Comparison of ENCODE assay signal across 1 cellular context in the genomic region with DNA sequence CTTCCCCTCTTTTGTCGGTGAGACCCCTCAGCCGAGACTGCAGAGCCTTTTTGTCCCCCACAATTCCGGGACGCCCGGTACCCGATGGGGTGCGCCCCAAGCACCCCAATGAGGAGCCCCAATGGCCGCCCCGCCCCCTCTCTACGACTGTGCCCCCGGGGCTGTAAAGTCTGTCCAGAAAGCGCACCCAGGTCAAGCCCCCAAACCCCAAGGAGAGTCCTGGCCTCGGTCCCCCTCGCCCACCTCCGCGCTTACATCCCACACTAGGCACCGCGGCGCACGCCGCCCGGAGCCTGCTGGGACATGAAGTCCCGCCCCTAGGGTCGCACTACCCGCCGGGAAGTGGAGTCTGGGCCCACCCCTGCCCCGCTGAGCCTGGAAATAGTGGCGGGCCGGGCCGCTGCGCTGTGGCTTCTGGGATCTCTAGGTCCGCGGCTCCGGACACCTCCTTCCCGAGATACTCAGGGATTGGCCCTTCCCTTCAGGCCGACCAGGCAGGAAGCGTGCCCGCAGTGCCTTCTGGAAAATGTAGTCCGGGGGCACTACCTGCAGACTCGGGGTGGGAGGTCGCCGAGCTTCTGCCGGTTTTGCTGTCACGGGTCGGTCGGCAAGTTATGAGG.
TF ChIP-seq lines count a peak whose summit lies in the region.

A gene (minus strand): TSS at position 281 of the 620 bp plus-strand sequence. CDS start 442 bp downstream, outside the sequence.

TF ChIP-seq in HepG2, 621 proteins besides CTCF, POLR2A, EP300 and RAD21 (continued from another document and continues in another):
- TF ChIP-seq, protein P1, sequence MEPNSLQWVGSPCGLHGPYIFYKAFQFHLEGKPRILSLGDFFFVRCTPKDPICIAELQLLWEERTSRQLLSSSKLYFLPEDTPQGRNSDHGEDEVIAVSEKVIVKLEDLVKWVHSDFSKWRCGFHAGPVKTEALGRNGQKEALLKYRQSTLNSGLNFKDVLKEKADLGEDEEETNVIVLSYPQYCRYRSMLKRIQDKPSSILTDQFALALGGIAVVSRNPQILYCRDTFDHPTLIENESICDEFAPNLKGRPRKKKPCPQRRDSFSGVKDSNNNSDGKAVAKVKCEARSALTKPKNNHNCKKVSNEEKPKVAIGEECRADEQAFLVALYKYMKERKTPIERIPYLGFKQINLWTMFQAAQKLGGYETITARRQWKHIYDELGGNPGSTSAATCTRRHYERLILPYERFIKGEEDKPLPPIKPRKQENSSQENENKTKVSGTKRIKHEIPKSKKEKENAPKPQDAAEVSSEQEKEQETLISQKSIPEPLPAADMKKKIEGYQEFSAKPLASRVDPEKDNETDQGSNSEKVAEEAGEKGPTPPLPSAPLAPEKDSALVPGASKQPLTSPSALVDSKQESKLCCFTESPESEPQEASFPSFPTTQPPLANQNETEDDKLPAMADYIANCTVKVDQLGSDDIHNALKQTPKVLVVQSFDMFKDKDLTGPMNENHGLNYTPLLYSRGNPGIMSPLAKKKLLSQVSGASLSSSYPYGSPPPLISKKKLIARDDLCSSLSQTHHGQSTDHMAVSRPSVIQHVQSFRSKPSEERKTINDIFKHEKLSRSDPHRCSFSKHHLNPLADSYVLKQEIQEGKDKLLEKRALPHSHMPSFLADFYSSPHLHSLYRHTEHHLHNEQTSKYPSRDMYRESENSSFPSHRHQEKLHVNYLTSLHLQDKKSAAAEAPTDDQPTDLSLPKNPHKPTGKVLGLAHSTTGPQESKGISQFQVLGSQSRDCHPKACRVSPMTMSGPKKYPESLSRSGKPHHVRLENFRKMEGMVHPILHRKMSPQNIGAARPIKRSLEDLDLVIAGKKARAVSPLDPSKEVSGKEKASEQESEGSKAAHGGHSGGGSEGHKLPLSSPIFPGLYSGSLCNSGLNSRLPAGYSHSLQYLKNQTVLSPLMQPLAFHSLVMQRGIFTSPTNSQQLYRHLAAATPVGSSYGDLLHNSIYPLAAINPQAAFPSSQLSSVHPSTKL (CRISPR knock-in tag; IDR thresholded peaks at IDR 0.05): 0 out of 2 replicates have a peak, but pooled peaks have one; percentile 11
- TF ChIP-seq ARNTL (CRISPR knock-in tag; IDR thresholded peaks at IDR 0.05): no peak; the same call in 1 of the 2 replicates
- TF ChIP-seq, protein P2, sequence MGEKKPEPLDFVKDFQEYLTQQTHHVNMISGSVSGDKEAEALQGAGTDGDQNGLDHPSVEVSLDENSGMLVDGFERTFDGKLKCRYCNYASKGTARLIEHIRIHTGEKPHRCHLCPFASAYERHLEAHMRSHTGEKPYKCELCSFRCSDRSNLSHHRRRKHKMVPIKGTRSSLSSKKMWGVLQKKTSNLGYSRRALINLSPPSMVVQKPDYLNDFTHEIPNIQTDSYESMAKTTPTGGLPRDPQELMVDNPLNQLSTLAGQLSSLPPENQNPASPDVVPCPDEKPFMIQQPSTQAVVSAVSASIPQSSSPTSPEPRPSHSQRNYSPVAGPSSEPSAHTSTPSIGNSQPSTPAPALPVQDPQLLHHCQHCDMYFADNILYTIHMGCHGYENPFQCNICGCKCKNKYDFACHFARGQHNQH (CRISPR knock-in tag; IDR thresholded peaks at IDR 0.05): peak; percentile 73
- 0 out of 2 replicates have a peak, but pooled peaks have one; percentile 58 for TF ChIP-seq KMT2B (CRISPR knock-in tag; IDR thresholded peaks at IDR 0.05)
- TF ChIP-seq, protein P3, sequence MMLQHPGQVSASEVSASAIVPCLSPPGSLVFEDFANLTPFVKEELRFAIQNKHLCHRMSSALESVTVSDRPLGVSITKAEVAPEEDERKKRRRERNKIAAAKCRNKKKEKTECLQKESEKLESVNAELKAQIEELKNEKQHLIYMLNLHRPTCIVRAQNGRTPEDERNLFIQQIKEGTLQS (CRISPR knock-in tag; IDR thresholded peaks at IDR 0.05): no peak; the same call in 1 of the 2 replicates
- no peak for TF ChIP-seq POGZ (CRISPR knock-in tag; IDR thresholded peaks at IDR 0.05)
- no peak for TF ChIP-seq ZSCAN25 (CRISPR knock-in tag; IDR thresholded peaks at IDR 0.05)
- TF ChIP-seq U2AF1 (optimal IDR thresholded peaks at IDR 0.05; ENCODE audit: low read depth, low read length): no peak
- TF ChIP-seq SCMH1 (CRISPR knock-in tag; IDR thresholded peaks at IDR 0.05; ENCODE audit: borderline replicate concordance): no peak
- TF ChIP-seq ZNF205 (CRISPR knock-in tag; IDR thresholded peaks at IDR 0.05): no peak
- TF ChIP-seq, protein P4, sequence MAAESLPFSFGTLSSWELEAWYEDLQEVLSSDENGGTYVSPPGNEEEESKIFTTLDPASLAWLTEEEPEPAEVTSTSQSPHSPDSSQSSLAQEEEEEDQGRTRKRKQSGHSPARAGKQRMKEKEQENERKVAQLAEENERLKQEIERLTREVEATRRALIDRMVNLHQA (CRISPR knock-in tag; IDR thresholded peaks at IDR 0.05): no peak
- no peak for TF ChIP-seq NFE2 (CRISPR knock-in tag; IDR thresholded peaks at IDR 0.05)
- TF ChIP-seq ZFP36L2 (CRISPR knock-in tag; IDR thresholded peaks at IDR 0.05): no peak
- no peak for TF ChIP-seq ONECUT2 (CRISPR knock-in tag; IDR thresholded peaks at IDR 0.05)
- no peak for TF ChIP-seq NCOA1 (CRISPR knock-in tag; IDR thresholded peaks at IDR 0.05)
- TF ChIP-seq, protein P5, sequence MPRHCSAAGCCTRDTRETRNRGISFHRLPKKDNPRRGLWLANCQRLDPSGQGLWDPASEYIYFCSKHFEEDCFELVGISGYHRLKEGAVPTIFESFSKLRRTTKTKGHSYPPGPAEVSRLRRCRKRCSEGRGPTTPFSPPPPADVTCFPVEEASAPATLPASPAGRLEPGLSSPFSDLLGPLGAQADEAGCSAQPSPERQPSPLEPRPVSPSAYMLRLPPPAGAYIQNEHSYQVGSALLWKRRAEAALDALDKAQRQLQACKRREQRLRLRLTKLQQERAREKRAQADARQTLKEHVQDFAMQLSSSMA (CRISPR knock-in tag; IDR thresholded peaks at IDR 0.05): 0 out of 2 replicates have a peak, but pooled peaks have one; percentile 55
- TF ChIP-seq RORA (CRISPR knock-in tag; IDR thresholded peaks at IDR 0.05): no peak
- TF ChIP-seq MATR3 (CRISPR knock-in tag; IDR thresholded peaks at IDR 0.05): no peak
- TF ChIP-seq SP5 (CRISPR knock-in tag; IDR thresholded peaks at IDR 0.05; ENCODE audit: borderline replicate concordance, low read depth): peak; percentile 78
- no peak for TF ChIP-seq ZNF136 (CRISPR knock-in tag; IDR thresholded peaks at IDR 0.05; ENCODE audit: low read depth)
- peak; percentile 76 for TF ChIP-seq MXD4 (CRISPR knock-in tag; IDR thresholded peaks at IDR 0.05)
- TF ChIP-seq FOXM1 (CRISPR knock-in tag; IDR thresholded peaks at IDR 0.05): no peak
- TF ChIP-seq ZNF737 (CRISPR knock-in tag; IDR thresholded peaks at IDR 0.05; ENCODE audit: borderline replicate concordance): no peak
- TF ChIP-seq, protein P6, sequence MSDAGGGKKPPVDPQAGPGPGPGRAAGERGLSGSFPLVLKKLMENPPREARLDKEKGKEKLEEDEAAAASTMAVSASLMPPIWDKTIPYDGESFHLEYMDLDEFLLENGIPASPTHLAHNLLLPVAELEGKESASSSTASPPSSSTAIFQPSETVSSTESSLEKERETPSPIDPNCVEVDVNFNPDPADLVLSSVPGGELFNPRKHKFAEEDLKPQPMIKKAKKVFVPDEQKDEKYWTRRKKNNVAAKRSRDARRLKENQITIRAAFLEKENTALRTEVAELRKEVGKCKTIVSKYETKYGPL (CRISPR knock-in tag; IDR thresholded peaks at IDR 0.05): no peak
- no peak for TF ChIP-seq PRPF4 (IDR thresholded peaks at IDR 0.05; ENCODE audit: low read depth, low read length, poor library complexity, severe bottlenecking)
- TF ChIP-seq NFATC3 (CRISPR knock-in tag; IDR thresholded peaks at IDR 0.05): no peak
- no peak for TF ChIP-seq MZF1 (CRISPR knock-in tag; IDR thresholded peaks at IDR 0.05; ENCODE audit: borderline replicate concordance)
- no peak for TF ChIP-seq ZNF33A (CRISPR knock-in tag; IDR thresholded peaks at IDR 0.05; ENCODE audit: borderline replicate concordance)
- no peak for TF ChIP-seq ARNT (IDR thresholded peaks at IDR 0.05)
- peak; percentile 81 for TF ChIP-seq HNRNPLL (IDR thresholded peaks at IDR 0.05; ENCODE audit: low read depth, low read length, poor library complexity, severe bottlenecking)
- TF ChIP-seq GFI1 (CRISPR knock-in tag; IDR thresholded peaks at IDR 0.05; ENCODE audit: borderline replicate concordance): no peak
- TF ChIP-seq ZNF569 (CRISPR knock-in tag; IDR thresholded peaks at IDR 0.05; ENCODE audit: borderline replicate concordance): no peak
- TF ChIP-seq DNMT3B (CRISPR knock-in tag; conservative IDR thresholded peaks at IDR 0.05): no peak
- TF ChIP-seq, protein P7, sequence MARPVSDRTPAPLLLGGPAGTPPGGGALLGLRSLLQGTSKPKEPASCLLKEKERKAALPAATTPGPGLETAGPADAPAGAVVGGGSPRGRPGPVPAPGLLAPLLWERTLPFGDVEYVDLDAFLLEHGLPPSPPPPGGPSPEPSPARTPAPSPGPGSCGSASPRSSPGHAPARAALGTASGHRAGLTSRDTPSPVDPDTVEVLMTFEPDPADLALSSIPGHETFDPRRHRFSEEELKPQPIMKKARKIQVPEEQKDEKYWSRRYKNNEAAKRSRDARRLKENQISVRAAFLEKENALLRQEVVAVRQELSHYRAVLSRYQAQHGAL (CRISPR knock-in tag; IDR thresholded peaks at IDR 0.05; ENCODE audit: not compliant biosample characterization): no peak
- no peak; the same call in 1 of the 2 replicates for TF ChIP-seq FOXC1 (CRISPR knock-in tag; IDR thresholded peaks at IDR 0.05; ENCODE audit: borderline replicate concordance)
- TF ChIP-seq ZNF678 (CRISPR knock-in tag; IDR thresholded peaks at IDR 0.05): no peak
- TF ChIP-seq PAF1 (CRISPR knock-in tag; IDR thresholded peaks at IDR 0.05): no peak
- no peak for TF ChIP-seq ZNF709 (CRISPR knock-in tag; IDR thresholded peaks at IDR 0.05)
- no peak for TF ChIP-seq ZNF775 (CRISPR knock-in tag; IDR thresholded peaks at IDR 0.05; ENCODE audit: borderline replicate concordance)
- TF ChIP-seq, protein P8, sequence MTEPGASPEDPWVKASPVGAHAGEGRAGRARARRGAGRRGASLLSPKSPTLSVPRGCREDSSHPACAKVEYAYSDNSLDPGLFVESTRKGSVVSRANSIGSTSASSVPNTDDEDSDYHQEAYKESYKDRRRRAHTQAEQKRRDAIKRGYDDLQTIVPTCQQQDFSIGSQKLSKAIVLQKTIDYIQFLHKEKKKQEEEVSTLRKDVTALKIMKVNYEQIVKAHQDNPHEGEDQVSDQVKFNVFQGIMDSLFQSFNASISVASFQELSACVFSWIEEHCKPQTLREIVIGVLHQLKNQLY (CRISPR knock-in tag; IDR thresholded peaks at IDR 0.05): no peak
- no peak for TF ChIP-seq ZNF251 (CRISPR knock-in tag; IDR thresholded peaks at IDR 0.05)
- no peak for TF ChIP-seq ZBTB3 (CRISPR knock-in tag; IDR thresholded peaks at IDR 0.05; ENCODE audit: borderline replicate concordance, low read depth)
- TF ChIP-seq YY1 (IDR thresholded peaks at IDR 0.05; ENCODE audit: insufficient read depth, insufficient replicate concordance, low read depth, low read length): peak; percentile 38
- TF ChIP-seq GATA4 (IDR thresholded peaks at IDR 0.05; ENCODE audit: borderline replicate concordance, low read depth): 0 out of 2 replicates have a peak, but pooled peaks have one; percentile 19
- TF ChIP-seq, protein P9, sequence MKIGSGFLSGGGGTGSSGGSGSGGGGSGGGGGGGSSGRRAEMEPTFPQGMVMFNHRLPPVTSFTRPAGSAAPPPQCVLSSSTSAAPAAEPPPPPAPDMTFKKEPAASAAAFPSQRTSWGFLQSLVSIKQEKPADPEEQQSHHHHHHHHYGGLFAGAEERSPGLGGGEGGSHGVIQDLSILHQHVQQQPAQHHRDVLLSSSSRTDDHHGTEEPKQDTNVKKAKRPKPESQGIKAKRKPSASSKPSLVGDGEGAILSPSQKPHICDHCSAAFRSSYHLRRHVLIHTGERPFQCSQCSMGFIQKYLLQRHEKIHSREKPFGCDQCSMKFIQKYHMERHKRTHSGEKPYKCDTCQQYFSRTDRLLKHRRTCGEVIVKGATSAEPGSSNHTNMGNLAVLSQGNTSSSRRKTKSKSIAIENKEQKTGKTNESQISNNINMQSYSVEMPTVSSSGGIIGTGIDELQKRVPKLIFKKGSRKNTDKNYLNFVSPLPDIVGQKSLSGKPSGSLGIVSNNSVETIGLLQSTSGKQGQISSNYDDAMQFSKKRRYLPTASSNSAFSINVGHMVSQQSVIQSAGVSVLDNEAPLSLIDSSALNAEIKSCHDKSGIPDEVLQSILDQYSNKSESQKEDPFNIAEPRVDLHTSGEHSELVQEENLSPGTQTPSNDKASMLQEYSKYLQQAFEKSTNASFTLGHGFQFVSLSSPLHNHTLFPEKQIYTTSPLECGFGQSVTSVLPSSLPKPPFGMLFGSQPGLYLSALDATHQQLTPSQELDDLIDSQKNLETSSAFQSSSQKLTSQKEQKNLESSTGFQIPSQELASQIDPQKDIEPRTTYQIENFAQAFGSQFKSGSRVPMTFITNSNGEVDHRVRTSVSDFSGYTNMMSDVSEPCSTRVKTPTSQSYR (CRISPR knock-in tag; IDR thresholded peaks at IDR 0.05; ENCODE audit: borderline replicate concordance): no peak
- TF ChIP-seq, protein P10, sequence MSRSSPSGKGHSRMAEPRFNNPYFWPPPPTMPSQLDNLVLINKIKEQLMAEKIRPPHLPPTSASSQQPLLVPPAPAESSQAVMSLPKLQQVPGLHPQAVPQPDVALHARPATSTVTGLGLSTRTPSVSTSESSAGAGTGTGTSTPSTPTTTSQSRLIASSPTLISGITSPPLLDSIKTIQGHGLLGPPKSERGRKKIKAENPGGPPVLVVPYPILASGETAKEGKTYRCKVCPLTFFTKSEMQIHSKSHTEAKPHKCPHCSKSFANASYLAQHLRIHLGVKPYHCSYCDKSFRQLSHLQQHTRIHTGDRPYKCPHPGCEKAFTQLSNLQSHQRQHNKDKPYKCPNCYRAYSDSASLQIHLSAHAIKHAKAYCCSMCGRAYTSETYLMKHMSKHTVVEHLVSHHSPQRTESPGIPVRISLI (CRISPR knock-in tag; IDR thresholded peaks at IDR 0.05; ENCODE audit: borderline replicate concordance): no peak; the same call in 1 of the 2 replicates
- 0 out of 2 replicates have a peak, but pooled peaks have one; percentile 29 for TF ChIP-seq HDAC2 (CRISPR knock-in tag; IDR thresholded peaks at IDR 0.05)
- TF ChIP-seq HMGA1 (CRISPR knock-in tag; conservative IDR thresholded peaks at IDR 0.05): no peak
- TF ChIP-seq, protein P11, sequence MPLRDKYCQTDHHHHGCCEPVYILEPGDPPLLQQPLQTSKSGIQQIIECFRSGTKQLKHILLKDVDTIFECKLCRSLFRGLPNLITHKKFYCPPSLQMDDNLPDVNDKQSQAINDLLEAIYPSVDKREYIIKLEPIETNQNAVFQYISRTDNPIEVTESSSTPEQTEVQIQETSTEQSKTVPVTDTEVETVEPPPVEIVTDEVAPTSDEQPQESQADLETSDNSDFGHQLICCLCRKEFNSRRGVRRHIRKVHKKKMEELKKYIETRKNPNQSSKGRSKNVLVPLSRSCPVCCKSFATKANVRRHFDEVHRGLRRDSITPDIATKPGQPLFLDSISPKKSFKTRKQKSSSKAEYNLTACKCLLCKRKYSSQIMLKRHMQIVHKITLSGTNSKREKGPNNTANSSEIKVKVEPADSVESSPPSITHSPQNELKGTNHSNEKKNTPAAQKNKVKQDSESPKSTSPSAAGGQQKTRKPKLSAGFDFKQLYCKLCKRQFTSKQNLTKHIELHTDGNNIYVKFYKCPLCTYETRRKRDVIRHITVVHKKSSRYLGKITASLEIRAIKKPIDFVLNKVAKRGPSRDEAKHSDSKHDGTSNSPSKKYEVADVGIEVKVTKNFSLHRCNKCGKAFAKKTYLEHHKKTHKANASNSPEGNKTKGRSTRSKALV (CRISPR knock-in tag; IDR thresholded peaks at IDR 0.05): peak; percentile 57; the same call in 1 of the 2 replicates
- TF ChIP-seq ZNF672 (CRISPR knock-in tag; IDR thresholded peaks at IDR 0.05): no peak
- no peak for TF ChIP-seq SOX6 (IDR thresholded peaks at IDR 0.05)
- no peak for TF ChIP-seq SOX6 (CRISPR knock-in tag; IDR thresholded peaks at IDR 0.05)
- TF ChIP-seq NONO (IDR thresholded peaks at IDR 0.05): no peak
- 0 out of 2 replicates have a peak, but pooled peaks have one; percentile 28 for TF ChIP-seq NONO (CRISPR knock-in tag; conservative IDR thresholded peaks at IDR 0.05)
- TF ChIP-seq KAT2B (IDR thresholded peaks at IDR 0.05; ENCODE audit: borderline replicate concordance, low read depth, low read length): no peak
